Comparison of ENCODE assay signal across 11 cellular contexts in genomic region chrX:38326086-38326485, GRCh38. TPM values are rescaled to one million over a fixed set of nuclear protein-coding genes. Genes with fewer than 3 reads are reported as not detected.
DNase-seq lines count a peak whose midpoint lies in the region; ATAC-seq, FAIRE-seq and TF ChIP-seq lines count a peak whose summit lies in the region.
"Had no signal": no experiment of that assay in that cellular context is flagged by ENCODE, and none has a peak within 500 bp of the region (broad histone marks: within the 10 kb centered on the region; RNA-seq: fewer than 3 reads in every experiment).

No MANE protein-coding gene starts in this region.

- RAD21 ChIA-PET in GM12878 (lab: Charles Lee; ENCODE audit: unreplicated experiment), result interaction anchor here (0.9 to 2.9 kb wide), 10 partner anchors 43 to 580 kb away, joined by 3 to 32 read pairs (median 6); no protein-coding TSS in a partner anchor

- no peak for TF ChIP-seq CTCF in heart left ventricle (IDR thresholded peaks at IDR 0.05)
- TF ChIP-seq CTCF in GM12878 (IDR thresholded peaks at IDR 0.05 in 2 of 3, conservative IDR thresholded peaks at IDR 0.05 in 1 of 3; ENCODE audit: control insufficient read depth in 2 of 3, extremely low read depth in 1 of 3, insufficient read depth in 1 of 3, low read depth in 3 of 3, low read length in 3 of 3), result no peak
- TF ChIP-seq CTCF in lower lobe of right lung (IDR thresholded peaks at IDR 0.05), result no peak

- intact Hi-C loops in heart left ventricle (cut with DNase I) (loop anchor here in 4 of 10 donors (5.0 to 10.0 kb wide), 2 partner anchors 399 to 401 kb away; no protein-coding TSS in a partner anchor), Right ventricle myocardium inferior (cut with DNase I) (loop anchor here (2.0 to 5.0 kb wide), 2 partner anchors 134 to 399 kb away; no protein-coding TSS in a partner anchor), GM12878 (cut with micrococcal nuclease; ENCODE audit: unreplicated experiment) (loop anchor here (2.0 to 5.0 kb wide), 2 partner anchors 55 to 399 kb away; no protein-coding TSS in a partner anchor), lower lobe of right lung (cut with DNase I) (no loop called here)

- peaks cover 4% of the 10 kb centered on the region for H3K79me2 ChIP-seq in GM12878 (ENCODE audit: control insufficient read depth, insufficient read depth, low read length)

- TF ChIP-seq POLR2A in heart left ventricle (IDR thresholded peaks at IDR 0.05), result no peak
- no peak for TF ChIP-seq POLR2A in GM12878 (IDR thresholded peaks at IDR 0.05; ENCODE audit: low read depth, low read length)

- WGBS in heart left ventricle, 4 donors, result 62 to 73% (median 63%) methylated on average over 3 of the region's 3 CpGs
- WGBS in GM12878 (ENCODE audit: insufficient coverage, insufficient replicate concordance, low lambda C conversion rate, missing lambda C conversion rate), result 1% methylated on average over 3 of the region's 3 CpGs
- 56% methylated on average over 3 of the region's 3 CpGs for WGBS in urinary bladder

- ATAC-seq in heart left ventricle (no peak), Right ventricle myocardium inferior (no peak), GM12878 (no peak), lower lobe of right lung (no peak), GM21367 (IDR thresholded peaks at IDR 0.05; ENCODE audit: unreplicated experiment) (no peak)

- H3K9ac ChIP-seq in GM12878 (ENCODE audit: control insufficient read depth, insufficient read depth, low read length), result no peak overlapping the region; the same call in 1 of the 2 replicates

- H3K4me2 ChIP-seq in GM12878 (ENCODE audit: control insufficient read depth, insufficient read depth), result peak overlapping the region; percentile 47

- no peaks in the 10 kb centered on the region for H3K9me3 ChIP-seq in heart left ventricle
- no peaks in the 10 kb centered on the region for H3K9me3 ChIP-seq in GM12878 (replicated peaks; ENCODE audit: control insufficient read depth, insufficient read depth, low read length)
- H3K9me3 ChIP-seq in lower lobe of right lung, result no peaks in the 10 kb centered on the region

- H4K20me1 ChIP-seq in GM12878 (ENCODE audit: control insufficient read depth, insufficient read depth), result no peaks in the 10 kb centered on the region

- CTCF ChIA-PET in GM12878 (lab: Yijun Ruan, JAX), result interaction anchor here (1.6 to 3.2 kb wide), 4 partner anchors 18 to 159 kb away, joined by 3 to 43 read pairs (median 6); no protein-coding TSS in a partner anchor

- H3K36me3 ChIP-seq in heart left ventricle, result no peaks in the 10 kb centered on the region
- no peaks in the 10 kb centered on the region for H3K36me3 ChIP-seq in GM12878 (ENCODE audit: control insufficient read depth in 2 of 2, insufficient read depth in 2 of 2, low read length in 1 of 2)
- H3K36me3 ChIP-seq in lower lobe of right lung, result no peaks in the 10 kb centered on the region
- no peaks in the 10 kb centered on the region for H3K36me3 ChIP-seq in urinary bladder (ENCODE audit: insufficient read depth)

- H3K4me1 ChIP-seq in heart left ventricle (peaks cover 0 to 13% (median 0%) of the 10 kb centered on the region in 12 donors), GM12878 (ENCODE audit: control insufficient read depth, insufficient read depth, low read length) (no peaks in the 10 kb centered on the region; the same call in 1 of the 2 replicates), lower lobe of right lung (no peaks in the 10 kb centered on the region), urinary bladder (ENCODE audit: insufficient read depth) (no peaks in the 10 kb centered on the region)

- H3K27me3 ChIP-seq in heart left ventricle (peaks cover 0 to 3% (median 0%) of the 10 kb centered on the region in 9 donors), GM12878 (replicated peaks in 1 of 2; ENCODE audit: control insufficient read depth in 2 of 2, insufficient read depth in 2 of 2, low read length in 1 of 2) (no peaks in the 10 kb centered on the region), lower lobe of right lung (ENCODE audit: low read depth) (no peaks in the 10 kb centered on the region)

- no peak for TF ChIP-seq RAD21 in GM12878 (IDR thresholded peaks at IDR 0.05; ENCODE audit: insufficient read depth, low read depth, low read length)

- SMC1A ChIA-PET in GM12878 (lab: Charles Lee; ENCODE audit: uncharacterized antibody, unreplicated experiment), result interaction anchor here (1.5 to 3.5 kb wide), 4 partner anchors 24 to 136 kb away, joined by 4 to 33 read pairs (median 16); no protein-coding TSS in a partner anchor

- H3K27ac ChIP-seq in heart left ventricle, result peak overlapping the region in 10 of 12 donors; percentile 58 to 86 (median 80)
- H3K27ac ChIP-seq in GM12878 (ENCODE audit: control insufficient read depth, insufficient read depth), result no peak overlapping the region
- peak overlapping the region; percentile 95 for H3K27ac ChIP-seq in lower lobe of right lung
- no peak overlapping the region for H3K27ac ChIP-seq in urinary bladder (ENCODE audit: low read depth)

- peak overlapping the region in 10 of 12 donors; percentile 54 to 88 (median 70) for H3K4me3 ChIP-seq in heart left ventricle
- peak overlapping the region; percentile 56; the same call in 1 of the 2 replicates for H3K4me3 ChIP-seq in GM12878
- H3K4me3 ChIP-seq in lower lobe of right lung, result peak overlapping the region; percentile 65
- H3K4me3 ChIP-seq in urinary bladder (ENCODE audit: low read depth, low read length), result peak overlapping the region; percentile 72

- POLR2A ChIA-PET in GM12878 (lab: Charles Lee), result interaction anchor here (0.9 to 1.0 kb wide), 2 partner anchors 52 to 66 kb away, joined by 3 to 5 read pairs; no protein-coding TSS in a partner anchor

- no peak for TF ChIP-seq EP300 in GM12878 (IDR thresholded peaks at IDR 0.05; ENCODE audit: borderline replicate concordance in 1 of 2, control insufficient read depth in 1 of 2, low read depth in 2 of 2, low read length in 2 of 2)

- no TSS peak for BruUV-seq in GM12878 (replicated peaks; lab: Mats Ljungman, UMichigan)

- FAIRE-seq in GM12878 (lab: Jason Lieb, UNC), result no peak

- H2AFZ ChIP-seq in GM12878 (ENCODE audit: control insufficient read depth, low read depth, low read length), result no peak overlapping the region; the same call in 1 of the 2 replicates

- DNase-seq in heart left ventricle (no peak), Right ventricle myocardium inferior (ENCODE audit: missing footprints) (no peak), GM12878 (ENCODE audit: low read depth, low spot score) (no peak), lower lobe of right lung (no peak), ACHN (no peak)
- DNase-seq in activated CD4-positive, alpha-beta T cell treated with anti-CD3 and anti-CD28 coated beads, Interleukin-2, amount 50 U/mL, for 48 hours, result no peak
- DNase-seq: cerebellar nuclear complex, COR-L47, NCI-H774 had no signal

- in situ Hi-C loops in GM12878 (cut with MboI) (loop anchor here (5.0 kb wide), 1 partner anchor 69 kb away; no protein-coding TSS in a partner anchor), ACHN (cut with HindIII; ENCODE audit: low pct_ligation_motif_present, low pct_unique_long_range_greater_than_20kb, low sequenced_read_pairs) (no loop called here)

TF ChIP-seq in GM12878, 131 proteins besides CTCF, POLR2A, EP300 and RAD21 (continues in another document):
- TF ChIP-seq SIX5 (IDR thresholded peaks at IDR 0.05; ENCODE audit: low read depth, low read length, severe bottlenecking) (no peak), MXI1 (IDR thresholded peaks at IDR 0.05; ENCODE audit: low read depth, low read length) (no peak), IRF4 (IDR thresholded peaks at IDR 0.05; ENCODE audit: low read depth, low read length) (no peak)

RNA-seq across cellular contexts. Expression of gene RPGR, which starts 1.2 kb away (rescaled TPM):
- total RNA-seq in heart left ventricle (10 to 100 TPM in 1 of 9 donors, 1 to 10 TPM in 8; 4.1 to 10.5 (median 6.8) TPM), Right ventricle myocardium inferior (3.8 TPM), GM12878 (2014; rRNA removed) (7.7 TPM in 2 replicates), GM12878 (2014; rRNA removed; fragmentation: Illumina TruSeq; extraction: Trizol) (11.1 and 11.9 TPM in 2 replicates), GM12878 (2021) (5.5 and 6.6 TPM in 2 replicates), lower lobe of right lung (15.2 TPM), urinary bladder (13.6 TPM)
- polyA plus RNA-seq in heart left ventricle (10 to 100 TPM in 1 of 2 donors, 1 to 10 TPM in 1; 9.1 to 13.0 TPM), GM12878 (2011; rRNA removed) (6.6 and 9.9 TPM in 2 replicates), GM12878 (2014; fragmentation: Illumina TruSeq; extraction: Trizol) (13.4 and 18.7 TPM in 2 replicates), GM12878 (2014; fragmentation: Nextera tagmentation; extraction: Ambion mirVana) (1 to 10 TPM; 7.6 to 8.1 TPM), GM12878 (2014; rRNA removed) (6.3 and 8.9 TPM in 2 replicates), GM12878 (2016; fragmentation: Nextera tagmentation; extraction: Ambion mirVana) (1 to 10 TPM; 5.8 to 7.1 TPM), urinary bladder (12.9 TPM)
- total RNA-seq in GM12878 (2013; cell fraction: nucleolus; rRNA removed), result 40.5 and 41.7 TPM in 2 replicates
- polyA plus RNA-seq in GM12878 (2011; ENCODE audit: low read depth), result 1.8 TPM
- 1.5 and 1.7 TPM in 2 replicates for polyA plus RNA-seq in GM12878 (2011; cell fraction: cytosol; rRNA removed)
- 5.8 and 7.9 TPM in 2 replicates for polyA plus RNA-seq in GM12878 (2011; cell fraction: nucleus; rRNA removed)
- polyA plus RNA-seq in GM12878 (2012), result 2.8 and 3.8 TPM in 2 replicates
- polyA minus RNA-seq in GM12878 (2011; rRNA and poly(A)+ RNA removed), result 4.4 and 4.6 TPM in 2 replicates
- 1.2 and 1.5 TPM in 2 replicates for polyA minus RNA-seq in GM12878 (2011; cell fraction: cytosol; rRNA and poly(A)+ RNA removed)
- 5.7 and 8.2 TPM in 2 replicates for polyA minus RNA-seq in GM12878 (2011; cell fraction: nucleus; rRNA and poly(A)+ RNA removed)

RNA-seq across cellular contexts. Expression of gene OTC, which starts 26.3 kb away (rescaled TPM):
- total RNA-seq in heart left ventricle, result not detected
- under 1 TPM in 1 of 2 donors, not detected in 1; 0.08 TPM for polyA plus RNA-seq in heart left ventricle
- not detected for total RNA-seq in Right ventricle myocardium inferior
- total RNA-seq in GM12878 (2013; cell fraction: nucleolus; rRNA removed), result not detected in 2 replicates
- not detected in 2 replicates for total RNA-seq in GM12878 (2014; rRNA removed)
- not detected in 2 replicates for total RNA-seq in GM12878 (2014; rRNA removed; fragmentation: Illumina TruSeq; extraction: Trizol)
- total RNA-seq in GM12878 (2021), result not detected in 2 replicates
- not detected for polyA plus RNA-seq in GM12878 (2011; ENCODE audit: low read depth)
- polyA plus RNA-seq in GM12878 (2011; rRNA removed), result not detected in 2 replicates
- not detected in 2 replicates for polyA plus RNA-seq in GM12878 (2011; cell fraction: cytosol; rRNA removed)
- not detected in 2 replicates for polyA plus RNA-seq in GM12878 (2011; cell fraction: nucleus; rRNA removed)
- polyA plus RNA-seq in GM12878 (2012), result not detected in 2 replicates
- not detected in 2 replicates for polyA plus RNA-seq in GM12878 (2014; fragmentation: Illumina TruSeq; extraction: Trizol)
- not detected for polyA plus RNA-seq in GM12878 (2014; fragmentation: Nextera tagmentation; extraction: Ambion mirVana)
- not detected in 2 replicates for polyA plus RNA-seq in GM12878 (2014; rRNA removed)
- polyA plus RNA-seq in GM12878 (2016; fragmentation: Nextera tagmentation; extraction: Ambion mirVana), result not detected
- not detected in 2 replicates for polyA minus RNA-seq in GM12878 (2011; rRNA and poly(A)+ RNA removed)
- polyA minus RNA-seq in GM12878 (2011; cell fraction: cytosol; rRNA and poly(A)+ RNA removed), result not detected in 2 replicates
- not detected in 2 replicates for polyA minus RNA-seq in GM12878 (2011; cell fraction: nucleus; rRNA and poly(A)+ RNA removed)
- 0.71 TPM for total RNA-seq in lower lobe of right lung
- total RNA-seq in urinary bladder, result 0.63 TPM
- 0.41 TPM for polyA plus RNA-seq in urinary bladder

Comparison
In these comparisons a context has a peak if more than half of its experiments do, and no peak if none do; other contexts are left out.
1. H3K27ac ChIP-seq: peak in heart left ventricle (10 of 12) and lower lobe of right lung (single experiment); none in GM12878 (single experiment) and urinary bladder (single experiment).
2. Peak in every context shown above with its lines, with median percentiles within 50 percentile points of each other: H3K4me3 ChIP-seq.